Comparison of ENCODE assay signal across 24 cellular contexts in the genomic region with DNA sequence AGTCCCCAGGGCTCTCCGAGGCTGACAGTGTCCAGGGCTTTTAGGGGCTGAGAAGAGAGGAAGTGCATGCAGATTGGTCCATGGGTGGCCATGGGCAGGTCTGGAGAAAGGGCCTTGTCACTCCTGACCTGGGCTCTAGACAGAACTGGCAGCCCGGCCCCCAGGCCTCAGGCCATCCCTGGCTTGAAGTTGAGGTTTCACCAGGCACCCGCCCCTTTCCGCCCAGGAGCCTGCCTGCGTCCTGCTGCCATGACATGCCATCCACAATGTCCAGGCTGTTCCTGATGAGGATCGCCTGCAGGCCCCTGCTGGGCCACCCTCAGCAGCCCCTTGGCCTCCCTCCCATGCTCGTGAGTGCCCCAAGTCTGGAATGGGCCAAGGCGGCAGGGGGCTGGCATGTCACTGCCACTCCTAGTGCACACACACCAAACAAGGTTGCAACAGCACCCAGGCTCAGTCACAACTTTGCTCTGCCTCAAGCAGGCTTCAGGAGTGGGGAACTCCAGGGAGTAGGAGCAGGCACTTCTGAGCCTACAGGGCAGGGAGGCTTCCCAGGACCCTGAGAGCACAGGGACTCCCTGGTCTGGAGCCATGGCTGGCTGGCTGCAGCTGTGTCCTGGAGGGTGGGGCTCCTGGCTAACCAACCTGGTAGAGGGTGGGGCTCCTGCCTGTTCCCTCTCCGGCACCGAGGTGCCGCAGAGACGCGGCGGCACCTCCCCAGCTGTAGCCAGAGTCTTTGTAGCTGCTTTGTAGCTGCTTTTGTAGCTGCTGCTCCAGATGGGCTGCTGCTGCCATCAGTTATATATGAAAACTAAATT.
A peak's percentile ranks its signal among the peaks of the same experiment; 100 is the strongest.
DNase-seq lines count a peak whose midpoint lies in the region; ATAC-seq, FAIRE-seq and TF ChIP-seq lines count a peak whose summit lies in the region.
"Had no signal": no experiment of that assay in that cellular context is flagged by ENCODE, and none has a peak within 500 bp of the region (broad histone marks: within the 10 kb centered on the region; RNA-seq: fewer than 3 reads in every experiment).

No MANE protein-coding gene starts in this region.

- POLR2A ChIA-PET in K562 (lab: Yijun Ruan, JAX) = no interaction called here
- POLR2A ChIA-PET in activated CD4-positive, alpha-beta memory T cell treated with anti-CD3 and anti-CD28 coated beads, Interleukin-2, amount 10 ng/mL, durations not matched to agents 7 days and 5 days (lab: Charles Lee) = no interaction called here

- intact Hi-C loops in K562 (cut with micrococcal nuclease) (no loop called here), sciatic nerve (cut with DNase I) (no loop called here)

- no peaks in the 10 kb centered on the region for H3K4me1 Mint-ChIP-seq in activated CD4-positive, alpha-beta memory T cell treated with anti-CD3 and anti-CD28 coated beads, Interleukin-2, amount 10 ng/mL, durations not matched to agents 7 days and 5 days
- H3K4me1 Mint-ChIP-seq: activated T-helper 17 cell treated with anti-CD3 and anti-CD28 coated beads, Interleukin-2, amount 50 U/mL, for 72 hours; nephron progenitor cell had no signal

- CTCF ChIA-PET in K562 (lab: Yijun Ruan, JAX; ENCODE audit: low intra/inter-chr PET ratio) = no interaction called here
- CTCF ChIA-PET in activated CD4-positive, alpha-beta memory T cell treated with anti-CD3 and anti-CD28 coated beads, Interleukin-2, amount 10 ng/mL, durations not matched to agents 7 days and 5 days (lab: Charles Lee) = no interaction called here

- no peaks in the 10 kb centered on the region for H3K36me3 Mint-ChIP-seq in activated CD4-positive, alpha-beta memory T cell treated with anti-CD3 and anti-CD28 coated beads, Interleukin-2, amount 10 ng/mL, durations not matched to agents 7 days and 5 days (ENCODE audit: low read depth)

- H3K9ac ChIP-seq in DND-41 (ENCODE audit: low read depth, low read length) (no peak overlapping the region), K562 (ENCODE audit: insufficient read depth in 1 of 2, low read depth in 2 of 2, low read length in 2 of 2) (no peak overlapping the region; a peak in 1 of 4 replicates)

- H4K20me1 ChIP-seq in DND-41 (ENCODE audit: insufficient read depth, low read length) = no peaks in the 10 kb centered on the region
- H4K20me1 ChIP-seq in K562 (replicated peaks; ENCODE audit: control insufficient read depth, insufficient read depth, low read length) = no peaks in the 10 kb centered on the region

- H3K9me3 ChIP-seq in DND-41 (ENCODE audit: insufficient read depth, low read length, severe bottlenecking) = peaks cover 11% of the 10 kb centered on the region
- H3K9me3 ChIP-seq in K562 (replicated peaks; ENCODE audit: control insufficient read depth, insufficient read depth, low read depth, low read length) = no peaks in the 10 kb centered on the region
- H3K9me3 ChIP-seq: body of pancreas, transverse colon had no signal

- no TSS peak for BruUV-seq in K562 (replicated peaks; lab: Mats Ljungman, UMichigan)

- WGBS in K562 (ENCODE audit: insufficient coverage, low coverage, missing lambda C conversion rate) = 3% methylated on average over 4 of the region's 14 CpGs

- TF ChIP-seq EP300 in K562 (IDR thresholded peaks at IDR 0.05; ENCODE audit: low read length) = no peak

- no peak overlapping the region for H3K4me2 ChIP-seq in DND-41 (ENCODE audit: insufficient read depth, low read length)
- H3K4me2 ChIP-seq in K562 (ENCODE audit: insufficient read depth, low read length) = peak overlapping the region; percentile 37

- no peak overlapping the region for H3K27ac Mint-ChIP-seq in activated CD4-positive, alpha-beta memory T cell treated with anti-CD3 and anti-CD28 coated beads, Interleukin-2, amount 10 ng/mL, durations not matched to agents 7 days and 5 days
- H3K27ac Mint-ChIP-seq: activated T-helper 17 cell treated with anti-CD3 and anti-CD28 coated beads, Interleukin-2, amount 50 U/mL, for 72 hours; nephron progenitor cell; T-helper 2 cell treated with Interferon-gamma antibody and Interleukin-4, amounts not matched to agents 5 μg/mL and 100 μg/mL, for 36 hours had no signal

- H3K4me1 ChIP-seq in DND-41 (ENCODE audit: insufficient read depth, low read length) (no peaks in the 10 kb centered on the region), K562 (replicated peaks in 1 of 2; ENCODE audit: control insufficient read depth in 2 of 2, insufficient read depth in 2 of 2, low read length in 2 of 2) (peaks cover 0 to 6% of the 10 kb centered on the region in 2 experiments; a peak in 2 of 5 replicates)
- H3K4me1 ChIP-seq: body of pancreas, left lung, stomach, transverse colon had no signal

- H3K79me2 ChIP-seq in DND-41 (ENCODE audit: insufficient read depth, low read length) = no peaks in the 10 kb centered on the region
- no peaks in the 10 kb centered on the region for H3K79me2 ChIP-seq in K562 (ENCODE audit: control insufficient read depth, insufficient read depth, low read length)

- H3K9me3 Mint-ChIP-seq in activated CD4-positive, alpha-beta memory T cell treated with anti-CD3 and anti-CD28 coated beads, Interleukin-2, amount 10 ng/mL, durations not matched to agents 7 days and 5 days = peaks cover 11% of the 10 kb centered on the region
- H3K9me3 Mint-ChIP-seq: nephron progenitor cell had no signal

- no peak overlapping the region for H3K27ac ChIP-seq in DND-41 (ENCODE audit: low read length)
- no peak overlapping the region for H3K27ac ChIP-seq in K562 (ENCODE audit: extremely low read depth, low read depth, low read length)
- H3K27ac ChIP-seq: body of pancreas, left lung, stomach, transverse colon, VCaP had no signal

- DNase-seq in NCI-H82 (lab: John Stamatoyannopoulos, UW) (peak; percentile 0), NCI-H82 treated with DMSO at 0.1 percent for 48 hours (lab: John Stamatoyannopoulos, UW; ENCODE audit: unreplicated experiment) (no peak), DND-41 (no peak), K562 (ENCODE audit: extremely low read depth in 1 of 4, low spot score in 3 of 4) (peak in 2 of 4 experiments; percentile 4 to 32), sciatic nerve (ENCODE audit: low spot score) (no peak)
- DNase-seq in activated CD4-positive, alpha-beta T cell treated with anti-CD3 and anti-CD28 coated beads for 48 hours = no peak
- no peak for DNase-seq in activated CD4-positive, alpha-beta memory T cell treated with anti-CD3 and anti-CD28 coated beads, Interleukin-2, amount 10 ng/mL, durations not matched to agents 7 days and 5 days
- DNase-seq: 8988T; activated CD8-positive, alpha-beta memory T cell treated with anti-CD3 and anti-CD28 coated beads, Interleukin-2, amount 50 U/mL, for 4 hours; AML-193; body of pancreas; DMS79; effector memory CD4-positive, alpha-beta T cell; erythroblast; NCI-H187; NCI-H526; nephron progenitor cell; stomach; transverse colon had no signal

- ATAC-seq in DND-41 (ENCODE audit: insufficient read depth, low read depth) (no peak), K562 (peak; percentile 66), sciatic nerve (peak; percentile 32), GM19324 (IDR thresholded peaks at IDR 0.05; ENCODE audit: low FRiP score, unreplicated experiment) (no peak)
- ATAC-seq: activated T-helper 17 cell treated with anti-CD3 and anti-CD28 coated beads, Interleukin-2, amount 50 U/mL, for 72 hours; body of pancreas; left lung had no signal

- no peak overlapping the region for H3K4me3 Mint-ChIP-seq in activated CD4-positive, alpha-beta memory T cell treated with anti-CD3 and anti-CD28 coated beads, Interleukin-2, amount 10 ng/mL, durations not matched to agents 7 days and 5 days
- H3K4me3 Mint-ChIP-seq: activated T-helper 17 cell treated with anti-CD3 and anti-CD28 coated beads, Interleukin-2, amount 50 U/mL, for 72 hours; nephron progenitor cell; T-helper 2 cell treated with Interferon-gamma antibody and Interleukin-4, amounts not matched to agents 5 μg/mL and 100 μg/mL, for 36 hours had no signal

- TF ChIP-seq CTCF in DND-41 (IDR thresholded peaks at IDR 0.05; ENCODE audit: borderline replicate concordance, extremely low read depth, low read length, poor library complexity, severe bottlenecking) (no peak), K562 (IDR thresholded peaks at IDR 0.05 in 2 of 3, conservative IDR thresholded peaks at IDR 0.05 in 1 of 3; ENCODE audit: insufficient read depth in 2 of 3, low read depth in 1 of 3, low read length in 3 of 3) (no peak)

- no peak for FAIRE-seq in K562 (lab: Jason Lieb, UNC)

- no peak for TF ChIP-seq POLR2A in K562 (conservative IDR thresholded peaks at IDR 0.05)

- H3K27me3 Mint-ChIP-seq in activated CD4-positive, alpha-beta memory T cell treated with anti-CD3 and anti-CD28 coated beads, Interleukin-2, amount 10 ng/mL, durations not matched to agents 7 days and 5 days = no peaks in the 10 kb centered on the region
- H3K27me3 Mint-ChIP-seq: activated T-helper 17 cell treated with anti-CD3 and anti-CD28 coated beads, Interleukin-2, amount 50 U/mL, for 72 hours had no signal

- no peaks in the 10 kb centered on the region for H3K36me3 ChIP-seq in DND-41 (ENCODE audit: insufficient read depth, low read length)
- no peaks in the 10 kb centered on the region for H3K36me3 ChIP-seq in K562 (ENCODE audit: control insufficient read depth, insufficient read depth, low read length)
- H3K36me3 ChIP-seq: left lung, stomach, transverse colon had no signal

- H2AFZ ChIP-seq in DND-41 (ENCODE audit: low read depth, low read length) (peak overlapping the region; percentile 9; the same call in 1 of the 2 replicates), K562 (ENCODE audit: low read depth, low read length) (0 out of 2 replicates have a peak overlapping the region, but pooled peaks have one; percentile 59)

- no peak overlapping the region for H3K4me3 ChIP-seq in DND-41 (ENCODE audit: low read depth in 1 of 2, low read length in 2 of 2)
- peak overlapping the region; percentile 13 for H3K4me3 ChIP-seq in K562
- H3K4me3 ChIP-seq: body of pancreas, left lung, stomach, transverse colon had no signal

- in situ Hi-C loops in K562 (cut with MboI) = no loop called here

- H3K9me1 ChIP-seq in K562 (ENCODE audit: control insufficient read depth, insufficient read depth, low read length) = no peaks in the 10 kb centered on the region

- TF ChIP-seq RAD21 in K562 (CRISPR knock-in tag; conservative IDR thresholded peaks at IDR 0.05 in 1 of 2, IDR thresholded peaks at IDR 0.05 in 1 of 2) = no peak

- no peaks in the 10 kb centered on the region for H3K27me3 ChIP-seq in DND-41 (ENCODE audit: insufficient read depth, low read length, poor library complexity)
- H3K27me3 ChIP-seq in K562 (ENCODE audit: control insufficient read depth in 2 of 2, insufficient read depth in 2 of 2, low read length in 2 of 2) = no peaks in the 10 kb centered on the region
- H3K27me3 ChIP-seq: body of pancreas, left lung, stomach, transverse colon had no signal

TF ChIP-seq in K562, 482 proteins besides CTCF, POLR2A, EP300 and RAD21 (continues in another document):
- TF ChIP-seq SPI1 (IDR thresholded peaks at IDR 0.05; ENCODE audit: borderline replicate concordance, low read depth, low read length) = peak; percentile 62; the same call in 1 of the 2 replicates

Comparison
In these comparisons a context has a peak if more than half of its experiments do, and no peak if none do; other contexts are left out.
1. ATAC-seq: peak in K562 (single experiment) and sciatic nerve (single experiment); none in DND-41 (single experiment) and GM19324 (single experiment).